In genomic region chr20:18794428-18794787, GRCh38 we compare ENCODE assay signal across 8 cellular contexts. TPM values are rescaled to one million over a fixed set of nuclear protein-coding genes. Genes with fewer than 3 reads are reported as not detected.
DNase-seq lines count a peak whose midpoint lies in the region; ATAC-seq lines count a peak whose summit lies in the region.

No MANE protein-coding gene starts in this region.

- peak overlapping the region; percentile 95 for H3K4me3 Mint-ChIP-seq in T-helper 2 cell treated with Interferon-gamma antibody and Interleukin-4, amounts not matched to agents 5 μg/mL and 100 μg/mL, for 36 hours
- H3K4me3 Mint-ChIP-seq in activated naive CD8-positive, alpha-beta T cell treated with anti-CD3 and anti-CD28 coated beads, Interleukin-2, amount 10 ng/mL, durations not matched to agents 7 days and 5 days: peak overlapping the region; percentile 92

- H3K27ac ChIP-seq in temporal lobe (ENCODE audit: low read depth, low read length): peak overlapping the region; percentile 45

- peak overlapping the region; percentile 88 for H3K27ac Mint-ChIP-seq in T-helper 2 cell treated with Interferon-gamma antibody and Interleukin-4, amounts not matched to agents 5 μg/mL and 100 μg/mL, for 36 hours
- H3K27ac Mint-ChIP-seq in activated naive CD8-positive, alpha-beta T cell treated with anti-CD3 and anti-CD28 coated beads, Interleukin-2, amount 10 ng/mL, durations not matched to agents 7 days and 5 days: peak overlapping the region; percentile 95

- H3K9me3 Mint-ChIP-seq in T-helper 2 cell treated with Interferon-gamma antibody and Interleukin-4, amounts not matched to agents 5 μg/mL and 100 μg/mL, for 36 hours: peaks cover 10% of the 10 kb centered on the region
- peaks cover 4% of the 10 kb centered on the region for H3K9me3 Mint-ChIP-seq in activated naive CD8-positive, alpha-beta T cell treated with anti-CD3 and anti-CD28 coated beads, Interleukin-2, amount 10 ng/mL, durations not matched to agents 7 days and 5 days

- no peak for ATAC-seq in activated naive CD8-positive, alpha-beta T cell treated with anti-CD3 and anti-CD28 coated beads, Interleukin-2, amount 10 ng/mL, durations not matched to agents 7 days and 5 days (ENCODE audit: low read depth)
- ATAC-seq in HG02884 (IDR thresholded peaks at IDR 0.05; ENCODE audit: unreplicated experiment): no peak

- peaks cover 2% of the 10 kb centered on the region for H3K27me3 Mint-ChIP-seq in T-helper 2 cell treated with Interferon-gamma antibody and Interleukin-4, amounts not matched to agents 5 μg/mL and 100 μg/mL, for 36 hours (ENCODE audit: low read depth)
- H3K27me3 Mint-ChIP-seq in activated naive CD8-positive, alpha-beta T cell treated with anti-CD3 and anti-CD28 coated beads, Interleukin-2, amount 10 ng/mL, durations not matched to agents 7 days and 5 days: no peaks in the 10 kb centered on the region

- POLR2A ChIA-PET in activated naive CD8-positive, alpha-beta T cell treated with anti-CD3 and anti-CD28 coated beads, Interleukin-2, amount 10 ng/mL, durations not matched to agents 7 days and 5 days (lab: Charles Lee): interaction anchor here (1.0 to 1.3 kb wide), 3 partner anchors 9 to 40 kb away, joined by 3 to 5 read pairs (median 3); no protein-coding TSS in a partner anchor

- peaks cover 11% of the 10 kb centered on the region for H3K4me1 Mint-ChIP-seq in T-helper 2 cell treated with Interferon-gamma antibody and Interleukin-4, amounts not matched to agents 5 μg/mL and 100 μg/mL, for 36 hours (ENCODE audit: low read depth)
- peaks cover 8% of the 10 kb centered on the region for H3K4me1 Mint-ChIP-seq in activated naive CD8-positive, alpha-beta T cell treated with anti-CD3 and anti-CD28 coated beads, Interleukin-2, amount 10 ng/mL, durations not matched to agents 7 days and 5 days

- no peaks in the 10 kb centered on the region for H3K36me3 Mint-ChIP-seq in T-helper 2 cell treated with Interferon-gamma antibody and Interleukin-4, amounts not matched to agents 5 μg/mL and 100 μg/mL, for 36 hours (ENCODE audit: low read depth)
- peaks cover 2% of the 10 kb centered on the region for H3K36me3 Mint-ChIP-seq in activated naive CD8-positive, alpha-beta T cell treated with anti-CD3 and anti-CD28 coated beads, Interleukin-2, amount 10 ng/mL, durations not matched to agents 7 days and 5 days

- no peak for DNase-seq in T-helper 2 cell treated with Interferon-gamma antibody and Interleukin-4, amounts not matched to agents 5 μg/mL and 100 μg/mL, for 36 hours (ENCODE audit: low spot score)
- DNase-seq in T-helper 2 cell: no peak
- DNase-seq in activated naive CD8-positive, alpha-beta T cell treated with anti-CD3 and anti-CD28 coated beads, Interleukin-2, amount 10 ng/mL, durations not matched to agents 7 days and 5 days: no peak
- peak; percentile 34 for DNase-seq in left kidney (ENCODE audit: low read depth, low spot score)
- no peak for DNase-seq in cerebellar cortex (ENCODE audit: low spot score)
- no peak for DNase-seq in COLO668 (lab: John Stamatoyannopoulos, UW; ENCODE audit: unreplicated experiment)

RNA-seq across cellular contexts. Expression of gene SCP2D1, which starts 19.2 kb away (rescaled TPM):
- not detected for total RNA-seq in activated naive CD8-positive, alpha-beta T cell treated with anti-CD3 and anti-CD28 coated beads, Interleukin-2, amount 10 ng/mL, durations not matched to agents 7 days and 5 days
- not detected for total RNA-seq in temporal lobe
